ENCODE assay signal across 17 cellular contexts in the genomic region with DNA sequence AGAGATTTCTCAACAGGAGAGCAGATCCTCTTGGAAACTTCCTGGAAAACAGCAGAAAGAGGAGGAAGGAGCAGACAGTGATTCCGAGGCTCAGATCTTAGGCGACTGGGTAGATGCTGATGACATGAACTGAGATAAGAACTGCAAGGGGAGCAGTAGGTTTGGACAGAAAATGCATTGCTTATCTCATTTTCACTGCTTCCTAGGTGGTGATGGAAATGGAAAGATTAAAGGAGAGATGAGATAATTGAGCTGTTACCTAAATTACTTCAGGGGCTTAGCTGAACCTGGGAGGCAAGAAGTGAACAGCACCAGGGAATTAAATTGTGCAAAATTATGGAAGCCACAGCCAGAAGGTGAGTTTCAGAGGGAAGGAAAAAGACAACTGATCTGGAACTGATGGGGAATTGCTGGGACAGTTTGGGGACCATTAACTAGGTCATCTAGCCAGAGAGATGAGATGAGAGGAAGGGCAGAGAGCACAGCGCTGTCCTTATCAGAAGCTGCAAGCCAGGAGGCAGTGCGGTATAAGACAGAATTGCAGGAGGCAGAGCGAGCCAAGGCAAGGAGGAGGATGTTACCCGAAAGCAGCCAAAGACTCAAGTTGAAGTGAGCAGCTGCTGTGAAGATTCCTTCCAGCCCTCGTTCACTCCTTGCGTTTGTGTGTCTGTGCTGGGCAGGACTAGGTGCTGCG.
"Had no signal": no experiment of that assay in that cellular context is flagged by ENCODE, and none has a peak within 500 bp of the region (broad histone marks: within the 10 kb centered on the region; RNA-seq: fewer than 3 reads in every experiment).

No MANE protein-coding gene starts in this region.

- H3K36me3 ChIP-seq: pancreas had no signal

- H3K4me1 ChIP-seq: pancreas had no signal

- H3K4me3 ChIP-seq: mucosa of descending colon, pancreas, suprapubic skin had no signal

- H3K9me3 ChIP-seq: mucosa of descending colon, pancreas, suprapubic skin had no signal

- H3K9me3 Mint-ChIP-seq: activated B cell treated with CpG ODN at 0.5 μM for 24 hours; activated T-helper 17 cell treated with anti-CD3 and anti-CD28 coated beads, Interleukin-2, amount 50 U/mL, for 72 hours; immature natural killer cell had no signal

- H3K27ac Mint-ChIP-seq: activated B cell treated with CpG ODN at 0.5 μM for 24 hours; activated CD4-positive, alpha-beta T cell treated with anti-CD3 and anti-CD28 coated beads, Interleukin-2, amount 10 ng/mL, durations not matched to agents 7 days and 5 days; activated T-helper 17 cell treated with anti-CD3 and anti-CD28 coated beads, Interleukin-2, amount 50 U/mL, for 72 hours; immature natural killer cell; T-helper 17 cell had no signal

- H3K36me3 Mint-ChIP-seq: immature natural killer cell had no signal

- H3K27ac ChIP-seq: pancreas, suprapubic skin had no signal

- DNase-seq: activated B cell treated with CpG ODN at 0.5 μM for 24 hours; activated CD4-positive, alpha-beta T cell treated with anti-CD3 and anti-CD28 coated beads, Interleukin-2, amount 10 ng/mL, durations not matched to agents 7 days and 5 days; activated CD8-positive, alpha-beta memory T cell treated with anti-CD3 and anti-CD28 coated beads for 24 hours; activated naive CD4-positive, alpha-beta T cell treated with anti-CD3 and anti-CD28 coated beads, Interleukin-2, amount 50 U/mL, for 16 hours; amniotic stem cell; effector CD8-positive, alpha-beta T cell; immature natural killer cell; left cardiac atrium; mucosa of descending colon; naive thymus-derived CD8-positive, alpha-beta T cell; pancreas; stimulated activated CD4-positive, alpha-beta T cell treated with anti-CD3 and anti-CD28 coated beads, Interleukin-2, amount 100 ng/mL, for 48 hours; stimulated activated CD8-positive, alpha-beta memory T cell treated with anti-CD3 and anti-CD28 coated beads, Interleukin-4, amount 100 ng/mL, for 48 hours; stimulated activated naive CD8-positive, alpha-beta T cell treated with anti-CD3 and anti-CD28 coated beads, Interleukin-15, Interleukin-2, amounts not matched to agents 100 U/mL and 50 U/mL, for 24 hours; T-helper 17 cell had no signal

- H3K4me1 Mint-ChIP-seq: activated B cell treated with CpG ODN at 0.5 μM for 24 hours; activated CD4-positive, alpha-beta T cell treated with anti-CD3 and anti-CD28 coated beads, Interleukin-2, amount 10 ng/mL, durations not matched to agents 7 days and 5 days; activated T-helper 17 cell treated with anti-CD3 and anti-CD28 coated beads, Interleukin-2, amount 50 U/mL, for 72 hours; immature natural killer cell; naive thymus-derived CD8-positive, alpha-beta T cell; T-helper 17 cell had no signal

- H3K27me3 Mint-ChIP-seq: activated CD4-positive, alpha-beta T cell treated with anti-CD3 and anti-CD28 coated beads, Interleukin-2, amount 10 ng/mL, durations not matched to agents 7 days and 5 days; activated T-helper 17 cell treated with anti-CD3 and anti-CD28 coated beads, Interleukin-2, amount 50 U/mL, for 72 hours had no signal

- H3K4me3 Mint-ChIP-seq: activated B cell treated with CpG ODN at 0.5 μM for 24 hours; activated CD4-positive, alpha-beta T cell treated with anti-CD3 and anti-CD28 coated beads, Interleukin-2, amount 10 ng/mL, durations not matched to agents 7 days and 5 days; activated T-helper 17 cell treated with anti-CD3 and anti-CD28 coated beads, Interleukin-2, amount 50 U/mL, for 72 hours; immature natural killer cell; naive thymus-derived CD8-positive, alpha-beta T cell; T-helper 17 cell had no signal
